ENCODE assay signal across 1 cellular context in the genomic region with DNA sequence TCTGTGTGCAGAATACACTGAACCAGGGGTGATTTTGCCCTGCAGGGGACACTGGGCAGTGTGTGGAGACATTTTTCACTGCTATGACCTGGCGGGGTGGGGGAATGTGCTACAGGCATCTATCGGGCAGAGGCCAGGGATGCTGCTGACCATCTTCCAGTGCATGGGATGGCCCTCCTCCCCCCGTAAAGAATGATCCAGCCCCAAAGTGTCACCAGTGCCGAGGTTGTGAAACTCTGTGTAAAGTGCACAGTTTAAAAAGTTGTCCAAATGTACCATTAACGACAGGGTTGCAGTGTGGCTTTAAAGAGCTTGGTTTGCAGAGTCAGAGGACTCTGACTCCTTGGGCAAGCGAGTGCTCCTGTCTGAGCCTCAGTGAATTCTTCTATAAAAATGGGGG.
TF ChIP-seq lines count a peak whose summit lies in the region.

No MANE protein-coding gene starts in this region.

TF ChIP-seq in HepG2, 621 proteins besides CTCF, POLR2A, EP300 and RAD21 (continued from another document and continues in another):
- TF ChIP-seq HNF1B (CRISPR knock-in tag; IDR thresholded peaks at IDR 0.05) (no peak), ZNF878 (CRISPR knock-in tag; IDR thresholded peaks at IDR 0.05) (no peak), ZNF576 (CRISPR knock-in tag; IDR thresholded peaks at IDR 0.05) (0 out of 2 replicates have a peak, but pooled peaks have one; percentile 26), RFXANK (CRISPR knock-in tag; IDR thresholded peaks at IDR 0.05) (no peak), REPIN1 (CRISPR knock-in tag; IDR thresholded peaks at IDR 0.05; ENCODE audit: borderline replicate concordance, low read depth) (no peak), HNF4G (IDR thresholded peaks at IDR 0.05; ENCODE audit: borderline replicate concordance, low read depth, low read length) (peak; percentile 66; the same call in 1 of the 2 replicates), HNF4G (CRISPR knock-in tag; IDR thresholded peaks at IDR 0.05; ENCODE audit: borderline replicate concordance, low read depth) (no peak), ZNF552 (CRISPR knock-in tag; IDR thresholded peaks at IDR 0.05; ENCODE audit: borderline replicate concordance) (no peak), YEATS2 (CRISPR knock-in tag; IDR thresholded peaks at IDR 0.05; ENCODE audit: borderline replicate concordance) (no peak), GPBP1L1 (CRISPR knock-in tag; IDR thresholded peaks at IDR 0.05) (no peak), ZNF18 (CRISPR knock-in tag; IDR thresholded peaks at IDR 0.05; ENCODE audit: insufficient replicate concordance) (no peak), TBX3 (IDR thresholded peaks at IDR 0.05; ENCODE audit: borderline replicate concordance) (peak; percentile 8; the same call in 1 of the 2 replicates), TEF (CRISPR knock-in tag; IDR thresholded peaks at IDR 0.05) (no peak), ZMYM4 (CRISPR knock-in tag; IDR thresholded peaks at IDR 0.05) (peak; percentile 30; the same call in 1 of the 2 replicates), RBM39 (IDR thresholded peaks at IDR 0.05; ENCODE audit: low read depth, low read length, poor library complexity, severe bottlenecking) (peak; percentile 17), ZNF792 (CRISPR knock-in tag; IDR thresholded peaks at IDR 0.05) (no peak), ONECUT2 (CRISPR knock-in tag; IDR thresholded peaks at IDR 0.05) (no peak), U2AF2 (IDR thresholded peaks at IDR 0.05; ENCODE audit: low read depth, low read length) (no peak), ZBTB20 (CRISPR knock-in tag; IDR thresholded peaks at IDR 0.05; ENCODE audit: borderline replicate concordance, low read depth) (no peak), MAFF (IDR thresholded peaks at IDR 0.05; ENCODE audit: low read depth, low read length) (no peak), SATB2 (CRISPR knock-in tag; IDR thresholded peaks at IDR 0.05) (no peak), ZNF7 (CRISPR knock-in tag; IDR thresholded peaks at IDR 0.05) (no peak), ZNF382 (CRISPR knock-in tag; IDR thresholded peaks at IDR 0.05; ENCODE audit: borderline replicate concordance) (no peak), THAP7 (CRISPR knock-in tag; IDR thresholded peaks at IDR 0.05) (no peak), ZSCAN25 (CRISPR knock-in tag; IDR thresholded peaks at IDR 0.05) (peak; percentile 37; the same call in 1 of the 2 replicates), MIER2 (CRISPR knock-in tag; IDR thresholded peaks at IDR 0.05) (no peak), ZNF543 (CRISPR knock-in tag; IDR thresholded peaks at IDR 0.05) (no peak), ZNF101 (CRISPR knock-in tag; IDR thresholded peaks at IDR 0.05; ENCODE audit: borderline replicate concordance, low read depth) (no peak), THRA (CRISPR knock-in tag; IDR thresholded peaks at IDR 0.05; ENCODE audit: borderline replicate concordance) (no peak), ZFP41 (CRISPR knock-in tag; IDR thresholded peaks at IDR 0.05; ENCODE audit: borderline replicate concordance) (no peak), TP53 (CRISPR knock-in tag; conservative IDR thresholded peaks at IDR 0.05) (no peak), ZNF563 (CRISPR knock-in tag; IDR thresholded peaks at IDR 0.05) (no peak)
- TF ChIP-seq, protein P1, sequence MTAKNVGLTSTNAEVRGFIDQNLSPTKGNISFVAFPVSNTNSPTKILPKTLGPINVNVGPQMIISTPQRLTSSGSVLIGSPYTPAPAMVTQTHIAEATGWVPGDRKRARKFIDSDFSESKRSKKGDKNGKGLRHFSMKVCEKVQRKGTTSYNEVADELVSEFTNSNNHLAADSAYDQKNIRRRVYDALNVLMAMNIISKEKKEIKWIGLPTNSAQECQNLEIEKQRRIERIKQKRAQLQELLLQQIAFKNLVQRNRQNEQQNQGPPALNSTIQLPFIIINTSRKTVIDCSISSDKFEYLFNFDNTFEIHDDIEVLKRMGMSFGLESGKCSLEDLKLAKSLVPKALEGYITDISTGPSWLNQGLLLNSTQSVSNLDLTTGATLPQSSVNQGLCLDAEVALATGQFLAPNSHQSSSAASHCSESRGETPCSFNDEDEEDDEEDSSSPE (CRISPR knock-in tag; IDR thresholded peaks at IDR 0.05) = no peak; the same call in 1 of the 2 replicates
- TF ChIP-seq, protein P2, sequence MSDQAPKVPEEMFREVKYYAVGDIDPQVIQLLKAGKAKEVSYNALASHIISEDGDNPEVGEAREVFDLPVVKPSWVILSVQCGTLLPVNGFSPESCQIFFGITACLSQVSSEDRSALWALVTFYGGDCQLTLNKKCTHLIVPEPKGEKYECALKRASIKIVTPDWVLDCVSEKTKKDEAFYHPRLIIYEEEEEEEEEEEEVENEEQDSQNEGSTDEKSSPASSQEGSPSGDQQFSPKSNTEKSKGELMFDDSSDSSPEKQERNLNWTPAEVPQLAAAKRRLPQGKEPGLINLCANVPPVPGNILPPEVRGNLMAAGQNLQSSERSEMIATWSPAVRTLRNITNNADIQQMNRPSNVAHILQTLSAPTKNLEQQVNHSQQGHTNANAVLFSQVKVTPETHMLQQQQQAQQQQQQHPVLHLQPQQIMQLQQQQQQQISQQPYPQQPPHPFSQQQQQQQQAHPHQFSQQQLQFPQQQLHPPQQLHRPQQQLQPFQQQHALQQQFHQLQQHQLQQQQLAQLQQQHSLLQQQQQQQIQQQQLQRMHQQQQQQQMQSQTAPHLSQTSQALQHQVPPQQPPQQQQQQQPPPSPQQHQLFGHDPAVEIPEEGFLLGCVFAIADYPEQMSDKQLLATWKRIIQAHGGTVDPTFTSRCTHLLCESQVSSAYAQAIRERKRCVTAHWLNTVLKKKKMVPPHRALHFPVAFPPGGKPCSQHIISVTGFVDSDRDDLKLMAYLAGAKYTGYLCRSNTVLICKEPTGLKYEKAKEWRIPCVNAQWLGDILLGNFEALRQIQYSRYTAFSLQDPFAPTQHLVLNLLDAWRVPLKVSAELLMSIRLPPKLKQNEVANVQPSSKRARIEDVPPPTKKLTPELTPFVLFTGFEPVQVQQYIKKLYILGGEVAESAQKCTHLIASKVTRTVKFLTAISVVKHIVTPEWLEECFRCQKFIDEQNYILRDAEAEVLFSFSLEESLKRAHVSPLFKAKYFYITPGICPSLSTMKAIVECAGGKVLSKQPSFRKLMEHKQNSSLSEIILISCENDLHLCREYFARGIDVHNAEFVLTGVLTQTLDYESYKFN (CRISPR knock-in tag; conservative IDR thresholded peaks at IDR 0.05) = peak; percentile 51; the same call in 1 of the 2 replicates
- TF ChIP-seq, protein P3, sequence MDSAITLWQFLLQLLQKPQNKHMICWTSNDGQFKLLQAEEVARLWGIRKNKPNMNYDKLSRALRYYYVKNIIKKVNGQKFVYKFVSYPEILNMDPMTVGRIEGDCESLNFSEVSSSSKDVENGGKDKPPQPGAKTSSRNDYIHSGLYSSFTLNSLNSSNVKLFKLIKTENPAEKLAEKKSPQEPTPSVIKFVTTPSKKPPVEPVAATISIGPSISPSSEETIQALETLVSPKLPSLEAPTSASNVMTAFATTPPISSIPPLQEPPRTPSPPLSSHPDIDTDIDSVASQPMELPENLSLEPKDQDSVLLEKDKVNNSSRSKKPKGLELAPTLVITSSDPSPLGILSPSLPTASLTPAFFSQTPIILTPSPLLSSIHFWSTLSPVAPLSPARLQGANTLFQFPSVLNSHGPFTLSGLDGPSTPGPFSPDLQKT (CRISPR knock-in tag; IDR thresholded peaks at IDR 0.05; ENCODE audit: borderline replicate concordance) = no peak
- TF ChIP-seq, protein P4, sequence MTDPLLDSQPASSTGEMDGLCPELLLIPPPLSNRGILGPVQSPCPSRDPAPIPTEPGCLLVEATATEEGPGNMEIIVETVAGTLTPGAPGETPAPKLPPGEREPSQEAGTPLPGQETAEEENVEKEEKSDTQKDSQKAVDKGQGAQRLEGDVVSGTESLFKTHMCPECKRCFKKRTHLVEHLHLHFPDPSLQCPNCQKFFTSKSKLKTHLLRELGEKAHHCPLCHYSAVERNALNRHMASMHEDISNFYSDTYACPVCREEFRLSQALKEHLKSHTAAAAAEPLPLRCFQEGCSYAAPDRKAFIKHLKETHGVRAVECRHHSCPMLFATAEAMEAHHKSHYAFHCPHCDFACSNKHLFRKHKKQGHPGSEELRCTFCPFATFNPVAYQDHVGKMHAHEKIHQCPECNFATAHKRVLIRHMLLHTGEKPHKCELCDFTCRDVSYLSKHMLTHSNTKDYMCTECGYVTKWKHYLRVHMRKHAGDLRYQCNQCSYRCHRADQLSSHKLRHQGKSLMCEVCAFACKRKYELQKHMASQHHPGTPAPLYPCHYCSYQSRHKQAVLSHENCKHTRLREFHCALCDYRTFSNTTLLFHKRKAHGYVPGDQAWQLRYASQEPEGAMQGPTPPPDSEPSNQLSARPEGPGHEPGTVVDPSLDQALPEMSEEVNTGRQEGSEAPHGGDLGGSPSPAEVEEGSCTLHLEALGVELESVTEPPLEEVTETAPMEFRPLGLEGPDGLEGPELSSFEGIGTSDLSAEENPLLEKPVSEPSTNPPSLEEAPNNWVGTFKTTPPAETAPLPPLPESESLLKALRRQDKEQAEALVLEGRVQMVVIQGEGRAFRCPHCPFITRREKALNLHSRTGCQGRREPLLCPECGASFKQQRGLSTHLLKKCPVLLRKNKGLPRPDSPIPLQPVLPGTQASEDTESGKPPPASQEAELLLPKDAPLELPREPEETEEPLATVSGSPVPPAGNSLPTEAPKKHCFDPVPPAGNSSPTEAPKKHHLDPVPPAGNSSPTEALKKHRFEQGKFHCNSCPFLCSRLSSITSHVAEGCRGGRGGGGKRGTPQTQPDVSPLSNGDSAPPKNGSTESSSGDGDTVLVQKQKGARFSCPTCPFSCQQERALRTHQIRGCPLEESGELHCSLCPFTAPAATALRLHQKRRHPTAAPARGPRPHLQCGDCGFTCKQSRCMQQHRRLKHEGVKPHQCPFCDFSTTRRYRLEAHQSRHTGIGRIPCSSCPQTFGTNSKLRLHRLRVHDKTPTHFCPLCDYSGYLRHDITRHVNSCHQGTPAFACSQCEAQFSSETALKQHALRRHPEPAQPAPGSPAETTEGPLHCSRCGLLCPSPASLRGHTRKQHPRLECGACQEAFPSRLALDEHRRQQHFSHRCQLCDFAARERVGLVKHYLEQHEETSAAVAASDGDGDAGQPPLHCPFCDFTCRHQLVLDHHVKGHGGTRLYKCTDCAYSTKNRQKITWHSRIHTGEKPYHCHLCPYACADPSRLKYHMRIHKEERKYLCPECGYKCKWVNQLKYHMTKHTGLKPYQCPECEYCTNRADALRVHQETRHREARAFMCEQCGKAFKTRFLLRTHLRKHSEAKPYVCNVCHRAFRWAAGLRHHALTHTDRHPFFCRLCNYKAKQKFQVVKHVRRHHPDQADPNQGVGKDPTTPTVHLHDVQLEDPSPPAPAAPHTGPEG (CRISPR knock-in tag; IDR thresholded peaks at IDR 0.05) = no peak
